In genomic region chr20:45359069-45359405, GRCh38 we compare ENCODE assay signal across 10 cellular contexts. TPM values are rescaled to one million over a fixed set of nuclear protein-coding genes. Genes with fewer than 3 reads are reported as not detected.
DNase-seq lines count a peak whose midpoint lies in the region; ATAC-seq and TF ChIP-seq lines count a peak whose summit lies in the region.
"Had no signal": no experiment of that assay in that cellular context is flagged by ENCODE, and none has a peak within 500 bp of the region (broad histone marks: within the 10 kb centered on the region; RNA-seq: fewer than 3 reads in every experiment).

No MANE protein-coding gene starts in this region.

- peak overlapping the region; percentile 74 for H3K27ac Mint-ChIP-seq in dendritic cell treated with granulocyte-macrophage colony-stimulating factor and Interleukin-4, amounts not matched to agents 40 ng/mL and 50 ng/mL, for 4 days
- H3K27ac Mint-ChIP-seq: activated B cell treated with CpG ODN at 0.5 μM for 24 hours; activated naive CD4-positive, alpha-beta T cell treated with anti-CD3 and anti-CD28 coated beads, Interleukin-2, amount 50 U/mL, for 24 hours had no signal

- ATAC-seq in Panc1 (no peak), GM18861 (IDR thresholded peaks at IDR 0.05; ENCODE audit: unreplicated experiment) (no peak)

- no peak for DNase-seq in Panc1 (ENCODE audit: low read depth, low spot score)
- DNase-seq in Kasumi-1 (lab: John Stamatoyannopoulos, UW) = no peak
- DNase-seq in NCI-H1092 (lab: John Stamatoyannopoulos, UW) = no peak
- no peak for DNase-seq in PC-9
- DNase-seq: activated B cell treated with CpG ODN at 0.5 μM for 24 hours had no signal

- BruUV-seq in Panc1 (replicated peaks; lab: Mats Ljungman, UMichigan) (no TSS peak), PC-9 (replicated peaks; lab: Mats Ljungman, UMichigan) (no TSS peak)

- H3K9ac ChIP-seq in liver (ENCODE audit: low read depth in 1 of 2, low read length in 2 of 2) = peak overlapping the region in 1 of 2 donors; percentile 92

- CTCF ChIA-PET in Panc1 (lab: Charles Lee) (interaction anchor here (1.7 kb wide), 1 partner anchor 78 kb away, joined by 5 read pairs; no protein-coding TSS in a partner anchor), PC-9 (lab: Charles Lee) (interaction anchor here (1.0 kb wide), 2 partner anchors 15 to 36 kb away, joined by 3 to 4 read pairs; no protein-coding TSS in a partner anchor)

- H3K27ac ChIP-seq in Panc1 (ENCODE audit: low read length) (peak overlapping the region; percentile 34; the same call in 1 of the 2 replicates), liver (ENCODE audit: low read depth in 1 of 2, low read length in 2 of 2) (peak overlapping the region; percentile 98), temporal lobe (ENCODE audit: low read depth, low read length) (peak overlapping the region; percentile 78), PC-9 (no peak overlapping the region)

- H3K9me3 ChIP-seq in Panc1 (ENCODE audit: control insufficient read depth, insufficient read depth, low read depth, low read length) = no peaks in the 10 kb centered on the region
- H3K9me3 ChIP-seq in liver (ENCODE audit: control insufficient read depth in 4 of 4, low read length in 3 of 4) = no peaks in the 10 kb centered on the region
- H3K9me3 ChIP-seq in PC-9 (ENCODE audit: insufficient read depth, low read depth) = no peaks in the 10 kb centered on the region

- H3K27me3 ChIP-seq in Panc1 (ENCODE audit: control insufficient read depth, insufficient read depth, low read length) (no peaks in the 10 kb centered on the region), liver (ENCODE audit: control insufficient read depth in 4 of 4, insufficient read depth in 4 of 4, low read length in 3 of 4) (no peaks in the 10 kb centered on the region), PC-9 (ENCODE audit: insufficient read depth, low read depth) (no peaks in the 10 kb centered on the region)

- peaks cover 7% of the 10 kb centered on the region for H3K79me2 ChIP-seq in PC-9 (ENCODE audit: low read depth)

- POLR2A ChIA-PET in Panc1 (lab: Charles Lee) = no interaction called here
- POLR2A ChIA-PET in PC-9 (lab: Charles Lee; ENCODE audit: unreplicated experiment) = interaction anchor here (0.7 kb wide), 1 partner anchor 293 kb away, joined by 3 read pairs; no protein-coding TSS in a partner anchor

- H3K9me3 Mint-ChIP-seq in dendritic cell treated with granulocyte-macrophage colony-stimulating factor and Interleukin-4, amounts not matched to agents 40 ng/mL and 50 ng/mL, for 4 days = no peaks in the 10 kb centered on the region
- H3K9me3 Mint-ChIP-seq: activated B cell treated with CpG ODN at 0.5 μM for 24 hours; activated naive CD4-positive, alpha-beta T cell treated with anti-CD3 and anti-CD28 coated beads, Interleukin-2, amount 50 U/mL, for 24 hours had no signal

- no peaks in the 10 kb centered on the region for H3K9me2 ChIP-seq in PC-9 (ENCODE audit: insufficient read depth)

- H3K4me2 ChIP-seq in PC-9 = no peak overlapping the region

- peaks cover 39% of the 10 kb centered on the region for H3F3A ChIP-seq in PC-9 (ENCODE audit: insufficient read depth, low read depth)

- H3K36me3 Mint-ChIP-seq in dendritic cell treated with granulocyte-macrophage colony-stimulating factor and Interleukin-4, amounts not matched to agents 40 ng/mL and 50 ng/mL, for 4 days (ENCODE audit: low read depth) = peaks cover 12% of the 10 kb centered on the region
- H3K36me3 Mint-ChIP-seq: activated naive CD4-positive, alpha-beta T cell treated with anti-CD3 and anti-CD28 coated beads, Interleukin-2, amount 50 U/mL, for 24 hours had no signal

- in situ Hi-C loops in Panc1 (cut with HindIII; ENCODE audit: low pct_unique_long_range_greater_than_20kb, low sequenced_read_pairs) = no loop called here

- no peak overlapping the region for H3K4me3 ChIP-seq in Panc1 (ENCODE audit: low read depth in 2 of 2, low read length in 2 of 2)
- no peak overlapping the region for H3K4me3 ChIP-seq in liver (ENCODE audit: low read depth in 1 of 3, low read length in 3 of 3)
- H3K4me3 ChIP-seq in PC-9 = no peak overlapping the region

- H3K36me3 ChIP-seq in Panc1 (ENCODE audit: control insufficient read depth, insufficient read depth, low read length) (no peaks in the 10 kb centered on the region), liver (ENCODE audit: control insufficient read depth in 4 of 4, insufficient read depth in 3 of 4, low read depth in 1 of 4, low read length in 3 of 4) (no peaks in the 10 kb centered on the region), PC-9 (ENCODE audit: low read depth) (no peaks in the 10 kb centered on the region)

- intact Hi-C loops in Panc1 (cut with micrococcal nuclease; ENCODE audit: unreplicated experiment) (no loop called here), PC-9 (cut with micrococcal nuclease; ENCODE audit: unreplicated experiment) (no loop called here)
- intact Hi-C loops in dendritic cell treated with granulocyte-macrophage colony-stimulating factor and Interleukin-4, amounts not matched to agents 40 ng/mL and 50 ng/mL, for 4 days (cut with micrococcal nuclease) = no loop called here

- no peak overlapping the region for H3K4me3 Mint-ChIP-seq in dendritic cell treated with granulocyte-macrophage colony-stimulating factor and Interleukin-4, amounts not matched to agents 40 ng/mL and 50 ng/mL, for 4 days
- H3K4me3 Mint-ChIP-seq: activated B cell treated with CpG ODN at 0.5 μM for 24 hours; activated naive CD4-positive, alpha-beta T cell treated with anti-CD3 and anti-CD28 coated beads, Interleukin-2, amount 50 U/mL, for 24 hours had no signal

- no peaks in the 10 kb centered on the region for H3K27me3 Mint-ChIP-seq in dendritic cell treated with granulocyte-macrophage colony-stimulating factor and Interleukin-4, amounts not matched to agents 40 ng/mL and 50 ng/mL, for 4 days
- H3K27me3 Mint-ChIP-seq: activated B cell treated with CpG ODN at 0.5 μM for 24 hours; activated naive CD4-positive, alpha-beta T cell treated with anti-CD3 and anti-CD28 coated beads, Interleukin-2, amount 50 U/mL, for 24 hours had no signal

- peaks cover 67% of the 10 kb centered on the region for H3K4me1 Mint-ChIP-seq in dendritic cell treated with granulocyte-macrophage colony-stimulating factor and Interleukin-4, amounts not matched to agents 40 ng/mL and 50 ng/mL, for 4 days (ENCODE audit: low read depth)

- TF ChIP-seq CTCF in Panc1 (IDR thresholded peaks at IDR 0.05) (no peak), liver (IDR thresholded peaks at IDR 0.05; ENCODE audit: low read depth, low read length, missing input control) (no peak), PC-9 (conservative IDR thresholded peaks at IDR 0.05) (no peak)

- peaks cover 27% of the 10 kb centered on the region for H3K4me1 ChIP-seq in Panc1 (ENCODE audit: control insufficient read depth, insufficient read depth, low read length)
- H3K4me1 ChIP-seq in liver (ENCODE audit: control insufficient read depth in 4 of 4, insufficient read depth in 4 of 4, low read length in 3 of 4) = peaks cover 16 to 51% (median 37%) of the 10 kb centered on the region in 4 donors
- H3K4me1 ChIP-seq in PC-9 (replicated peaks; ENCODE audit: insufficient read depth) = peaks cover 60% of the 10 kb centered on the region

- no peak overlapping the region for H2AFZ ChIP-seq in PC-9

- WGBS in liver = 33% methylated on average over 7 of the region's 7 CpGs

- no peak for TF ChIP-seq RAD21 in liver (IDR thresholded peaks at IDR 0.05)

- H4K20me1 ChIP-seq in PC-9 (ENCODE audit: insufficient read depth) = peaks cover 5% of the 10 kb centered on the region; the same call in 1 of the 2 replicates

TF ChIP-seq in liver, 16 proteins besides CTCF, POLR2A, EP300 and RAD21 (continues in another document):
- TF ChIP-seq GABPA (IDR thresholded peaks at IDR 0.05 in 1 of 2, conservative IDR thresholded peaks at IDR 0.05 in 1 of 2) (no peak), RXRA (IDR thresholded peaks at IDR 0.05) (peak; percentile 91 to 98), SP1 (IDR thresholded peaks at IDR 0.05) (peak; percentile 98), ZBTB33 (IDR thresholded peaks at IDR 0.05) (peak; percentile 50), HNF4A (conservative IDR thresholded peaks at IDR 0.05) (peak; percentile 54 to 62), YY1 (IDR thresholded peaks at IDR 0.05) (no peak), TAF1 (conservative IDR thresholded peaks at IDR 0.05) (no peak)

RNA-seq across cellular contexts. Expression of gene SYS1, which starts 3.9 kb away (rescaled TPM):
- total RNA-seq in Panc1 (2021; ENCODE audit: unreplicated experiment) (29.1 TPM), liver (10 to 100 TPM; 15.0 to 29.0 TPM), temporal lobe (18.7 TPM), PC-9 (2021) (35.1 and 38.8 TPM in 2 replicates)
- polyA plus RNA-seq in Panc1 (2012; ENCODE audit: insufficient read length) = 38.8 TPM
- polyA plus RNA-seq in liver = 10 to 100 TPM; 27.2 to 37.8 TPM

RNA-seq across cellular contexts. Expression of gene SDC4, which starts 10.8 kb away (rescaled TPM):
- total RNA-seq in Panc1 (2021; ENCODE audit: unreplicated experiment) (93.3 TPM), liver (100 to 1,000 TPM in 1 of 2 donors, 10 to 100 TPM in 1; 54.4 to 147 TPM), temporal lobe (0.98 TPM), PC-9 (2021) (114 and 117 TPM in 2 replicates)
- 63.5 TPM for polyA plus RNA-seq in Panc1 (2012; ENCODE audit: insufficient read length)
- 10 to 100 TPM; 80.6 to 86.5 TPM for polyA plus RNA-seq in liver
- total RNA-seq: activated B cell treated with CpG ODN at 0.5 μM for 24 hours had no signal

RNA-seq across cellular contexts. Expression of gene TP53TG5, which starts 19.1 kb away (rescaled TPM):
- total RNA-seq in Panc1 (2021; ENCODE audit: unreplicated experiment) (not detected), liver (not detected), temporal lobe (not detected), PC-9 (2021) (0.23 TPM in 1 of 2 replicates, not detected in the other)
- polyA plus RNA-seq in Panc1 (2012; ENCODE audit: insufficient read length) = 0.80 TPM
- not detected for polyA plus RNA-seq in liver
- total RNA-seq: activated B cell treated with CpG ODN at 0.5 μM for 24 hours had no signal

RNA-seq across cellular contexts. Expression of gene DBNDD2, which starts 49.1 kb away (rescaled TPM):
- total RNA-seq in Panc1 (2021; ENCODE audit: unreplicated experiment) = 55.4 TPM
- polyA plus RNA-seq in Panc1 (2012; ENCODE audit: insufficient read length) = 64.1 TPM
- total RNA-seq in liver = 1 to 10 TPM; 2.1 to 3.2 TPM
- 1 to 10 TPM; 2.2 to 4.6 TPM for polyA plus RNA-seq in liver
- total RNA-seq in temporal lobe = 7.4 TPM
- 69.0 and 77.1 TPM in 2 replicates for total RNA-seq in PC-9 (2021)

RNA-seq across cellular contexts. Expression of gene MATN4, which starts 50.9 kb away (rescaled TPM):
- total RNA-seq in Panc1 (2021; ENCODE audit: unreplicated experiment) (0.15 TPM), liver (not detected), temporal lobe (not detected), PC-9 (2021) (0.33 and 0.60 TPM in 2 replicates)
- polyA plus RNA-seq in Panc1 (2012; ENCODE audit: insufficient read length) = 0.31 TPM
- under 1 TPM in 1 of 2 donors, not detected in 1; 0.05 TPM for polyA plus RNA-seq in liver
- total RNA-seq: activated B cell treated with CpG ODN at 0.5 μM for 24 hours had no signal

Comparison
In these comparisons a context has a peak if more than half of its experiments do, and no peak if none do; other contexts are left out.
1. RNA of gene SDC4, which starts 10.8 kb away (total RNA-seq): 54.4 to 147 TPM in liver, 114 to 117 TPM in PC-9 and 93.3 TPM in Panc1 (single experiment); 0.98 TPM in temporal lobe (single experiment); every median in the first group is over 10 times any median in the second.